In genomic region chr19:38162632-38163031, GRCh38 we compare ENCODE assay signal across 1 cellular context.
TF ChIP-seq lines count a peak whose summit lies in the region.

No MANE protein-coding gene starts in this region.

TF ChIP-seq in GM23338, 12 proteins besides CTCF, POLR2A, EP300 and RAD21 (continued from another document):
- TF ChIP-seq ZNF462 (CRISPR knock-in tag; IDR thresholded peaks at IDR 0.05) (no peak), EZH2phosphoT487 (IDR thresholded peaks at IDR 0.05; ENCODE audit: unreplicated experiment) (no peak), STAT1 (IDR thresholded peaks at IDR 0.05; ENCODE audit: unreplicated experiment) (no peak), EZH2 (IDR thresholded peaks at IDR 0.05; ENCODE audit: low read depth, unreplicated experiment) (no peak), POLR2AphosphoS5 (IDR thresholded peaks at IDR 0.05; ENCODE audit: low read depth) (no peak), NANOG (IDR thresholded peaks at IDR 0.05; ENCODE audit: borderline replicate concordance) (no peak)
